ENCODE assay signal across 8 cellular contexts in genomic region chr1:40507973-40508372, GRCh38. TPM values are rescaled to one million over a fixed set of nuclear protein-coding genes. Genes with fewer than 3 reads are reported as not detected.
A peak's percentile ranks its signal among the peaks of the same experiment; 100 is the strongest.
DNase-seq lines count a peak whose midpoint lies in the region; ATAC-seq and TF ChIP-seq lines count a peak whose summit lies in the region.

No MANE protein-coding gene starts in this region.

- no peak for TF ChIP-seq CTCF in activated B cell treated with CpG ODN at 0.5 μM for 24 hours (IDR thresholded peaks at IDR 0.05)

- H3K4me3 ChIP-seq in H7 (ENCODE audit: insufficient read depth, low read depth, low read length), result peak overlapping the region; percentile 87
- H3K4me3 ChIP-seq in right cardiac atrium (ENCODE audit: low read length), result peak overlapping the region; percentile 84
- H3K4me3 ChIP-seq in skeletal muscle satellite cell (ENCODE audit: low read length), result peak overlapping the region; percentile 92

- H3K9me3 ChIP-seq in right cardiac atrium (ENCODE audit: control insufficient read depth, low read length) (no peaks in the 10 kb centered on the region), skeletal muscle satellite cell (replicated peaks; ENCODE audit: low read length) (no peaks in the 10 kb centered on the region)

- no peaks in the 10 kb centered on the region for H3K27me3 Mint-ChIP-seq in activated B cell treated with CpG ODN at 0.5 μM for 24 hours

- H3K27ac ChIP-seq in right cardiac atrium (ENCODE audit: low read length), result peak overlapping the region; percentile 79

- H3K9ac ChIP-seq in skeletal muscle satellite cell (ENCODE audit: low read depth, low read length), result peak overlapping the region; percentile 88

- H3K4me2 ChIP-seq in skeletal muscle satellite cell (ENCODE audit: low read length), result peak overlapping the region; percentile 87

- peaks cover 11% of the 10 kb centered on the region for H3K9me3 Mint-ChIP-seq in activated B cell treated with CpG ODN at 0.5 μM for 24 hours

- peak overlapping the region; percentile 94 for H3K4me3 Mint-ChIP-seq in activated B cell treated with CpG ODN at 0.5 μM for 24 hours

- CTCF ChIA-PET in activated B cell treated with CpG ODN at 0.5 μM for 24 hours (lab: Charles Lee), result interaction anchor here (2.8 kb wide), 1 partner anchor 24 kb away, joined by 11 read pairs; the partner anchor contains the start of gene ZNF684

- intact Hi-C loops in activated B cell treated with CpG ODN at 0.5 μM for 24 hours (cut with micrococcal nuclease), result loop anchor here (1.0 kb wide), 4 partner anchors 23 to 193 kb away; partner anchors contain the start of genes ZFP69, ZFP69B and ZNF684
- intact Hi-C loops in right cardiac atrium (cut with DNase I), result no loop called here

- POLR2A ChIA-PET in activated B cell treated with CpG ODN at 0.5 μM for 24 hours (lab: Charles Lee), result interaction anchor here (0.6 to 2.4 kb wide), 10 partner anchors 12 to 1919 kb away, joined by 3 to 15 read pairs (median 5); partner anchors contain the start of genes SMAP2, ZFP69, ZFP69B and ZNF684

- peak overlapping the region; percentile 81 for H3K27ac Mint-ChIP-seq in activated B cell treated with CpG ODN at 0.5 μM for 24 hours

- no peak for ATAC-seq in activated B cell treated with CpG ODN at 0.5 μM for 24 hours (ENCODE audit: low read depth)
- no peak for ATAC-seq in right cardiac atrium
- ATAC-seq in GM21390 (IDR thresholded peaks at IDR 0.05; ENCODE audit: unreplicated experiment), result no peak
- no peak for ATAC-seq in GM19467 (IDR thresholded peaks at IDR 0.05; ENCODE audit: unreplicated experiment)

- peaks cover 3% of the 10 kb centered on the region for H3K4me1 ChIP-seq in right cardiac atrium (ENCODE audit: control insufficient read depth, insufficient read depth, low read length)
- peaks cover 6% of the 10 kb centered on the region for H3K4me1 ChIP-seq in skeletal muscle satellite cell (ENCODE audit: control insufficient read depth, insufficient read depth, low read length)

- peaks cover 32% of the 10 kb centered on the region for H3K36me3 Mint-ChIP-seq in activated B cell treated with CpG ODN at 0.5 μM for 24 hours (ENCODE audit: low read depth)

- H3K36me3 ChIP-seq in H7 (replicated peaks; ENCODE audit: control insufficient read depth, insufficient read depth, low read length), result no peaks in the 10 kb centered on the region
- H3K36me3 ChIP-seq in skeletal muscle satellite cell (ENCODE audit: insufficient read depth, low read length), result no peaks in the 10 kb centered on the region

- peaks cover 18% of the 10 kb centered on the region for H3K4me1 Mint-ChIP-seq in activated B cell treated with CpG ODN at 0.5 μM for 24 hours

- no peak for DNase-seq in H7
- no peak for DNase-seq in activated B cell treated with CpG ODN at 0.5 μM for 24 hours
- DNase-seq in right cardiac atrium, result no peak
- DNase-seq in NCI-H524 (lab: John Stamatoyannopoulos, UW), result no peak
- no peak for DNase-seq in amniotic stem cell (lab: John Stamatoyannopoulos, UW)

- 65% methylated on average over 6 of the region's 6 CpGs for WGBS in right cardiac atrium

- H3K27me3 ChIP-seq in H7 (ENCODE audit: control insufficient read depth, insufficient read depth, low read length) (peaks cover 17% of the 10 kb centered on the region), right cardiac atrium (ENCODE audit: control insufficient read depth, insufficient read depth) (no peaks in the 10 kb centered on the region), skeletal muscle satellite cell (ENCODE audit: control insufficient read depth, insufficient read depth, low read length) (no peaks in the 10 kb centered on the region)

RNA-seq across cellular contexts. Expression of gene EXO5, which starts 0.6 kb away (rescaled TPM):
- 2.7 and 4.1 TPM in 2 replicates for total RNA-seq in H7 (2014; rRNA removed; shearing (Covaris generic))
- total RNA-seq in activated B cell treated with CpG ODN at 0.5 μM for 24 hours, result 11.4 and 13.8 TPM in 2 replicates
- 1 to 10 TPM; 3.6 to 6.3 (median 4.8) TPM for total RNA-seq in right cardiac atrium
- 3.4 TPM for polyA plus RNA-seq in right cardiac atrium
- total RNA-seq in skeletal muscle satellite cell (2012; rRNA removed), result 7.1 and 12.9 TPM in 2 replicates

RNA-seq across cellular contexts. Expression of gene ZNF684, which starts 23.5 kb away (rescaled TPM):
- total RNA-seq in H7 (2014; rRNA removed; shearing (Covaris generic)), result 9.2 and 16.0 TPM in 2 replicates
- 5.0 and 5.4 TPM in 2 replicates for total RNA-seq in activated B cell treated with CpG ODN at 0.5 μM for 24 hours
- total RNA-seq in right cardiac atrium, result 1 to 10 TPM; 6.7 to 8.8 (median 7.7) TPM
- 6.0 TPM for polyA plus RNA-seq in right cardiac atrium
- total RNA-seq in skeletal muscle satellite cell (2012; rRNA removed), result 2.8 TPM in 2 replicates

RNA-seq across cellular contexts. Expression of gene ZFP69, which starts 30.9 kb away (rescaled TPM):
- 4.8 and 9.2 TPM in 2 replicates for total RNA-seq in H7 (2014; rRNA removed; shearing (Covaris generic))
- total RNA-seq in activated B cell treated with CpG ODN at 0.5 μM for 24 hours (4.5 and 5.1 TPM in 2 replicates), right cardiac atrium (1 to 10 TPM; 1.7 to 2.8 (median 2.4) TPM)
- 1.8 TPM for polyA plus RNA-seq in right cardiac atrium
- total RNA-seq in skeletal muscle satellite cell (2012; rRNA removed), result 2.8 and 3.5 TPM in 2 replicates

RNA-seq across cellular contexts. Expression of gene ZFP69B, which starts 57.7 kb away (rescaled TPM):
- 4.0 and 7.2 TPM in 2 replicates for total RNA-seq in H7 (2014; rRNA removed; shearing (Covaris generic))
- 8.9 and 10.4 TPM in 2 replicates for total RNA-seq in activated B cell treated with CpG ODN at 0.5 μM for 24 hours
- total RNA-seq in right cardiac atrium, result 1 to 10 TPM in 3 of 4 donors, under 1 TPM in 1; 0.63 to 1.2 (median 1.1) TPM
- 0.29 TPM for polyA plus RNA-seq in right cardiac atrium
- 3.7 and 6.6 TPM in 2 replicates for total RNA-seq in skeletal muscle satellite cell (2012; rRNA removed)
